Comparison of ENCODE assay signal across 16 cellular contexts in genomic region chr1:212684511-212685090, GRCh38. TPM values are rescaled to one million over a fixed set of nuclear protein-coding genes. Genes with fewer than 3 reads are reported as not detected.
DNase-seq lines count a peak whose midpoint lies in the region; ATAC-seq and TF ChIP-seq lines count a peak whose summit lies in the region.
"Had no signal": no experiment of that assay in that cellular context is flagged by ENCODE, and none has a peak within 500 bp of the region (broad histone marks: within the 10 kb centered on the region; RNA-seq: fewer than 3 reads in every experiment).

No MANE protein-coding gene starts in this region.

- no peaks in the 10 kb centered on the region for H3K9me3 Mint-ChIP-seq in activated T-cell treated with anti-CD3 and anti-CD28 coated beads, Interleukin-2, amount 50 U/mL, for 72 hours
- no peaks in the 10 kb centered on the region for H3K9me3 Mint-ChIP-seq in activated T-cell treated with anti-CD3 and anti-CD28 coated beads, Interleukin-2, amount 50 U/mL, for 24 hours
- no peaks in the 10 kb centered on the region for H3K9me3 Mint-ChIP-seq in activated CD4-positive, alpha-beta memory T cell treated with anti-CD3 and anti-CD28 coated beads, Interleukin-2, amount 10 ng/mL, durations not matched to agents 7 days and 5 days
- no peaks in the 10 kb centered on the region for H3K9me3 Mint-ChIP-seq in endodermal cell
- no peaks in the 10 kb centered on the region for H3K9me3 Mint-ChIP-seq in stimulated activated naive CD8-positive, alpha-beta T cell treated with anti-CD3 and anti-CD28 coated beads, Interleukin-15, amount 100 ng/mL, for 72 hours
- H3K9me3 Mint-ChIP-seq: CD8-positive, alpha-beta memory T cell; GM23338 had no signal

- H3K4me1 Mint-ChIP-seq in activated T-cell treated with anti-CD3 and anti-CD28 coated beads, Interleukin-2, amount 50 U/mL, for 72 hours (ENCODE audit: low read depth): peaks cover 76% of the 10 kb centered on the region
- H3K4me1 Mint-ChIP-seq in activated T-cell treated with anti-CD3 and anti-CD28 coated beads, Interleukin-2, amount 50 U/mL, for 24 hours (ENCODE audit: low read depth): peaks cover 40% of the 10 kb centered on the region
- H3K4me1 Mint-ChIP-seq in activated CD4-positive, alpha-beta memory T cell treated with anti-CD3 and anti-CD28 coated beads, Interleukin-2, amount 10 ng/mL, durations not matched to agents 7 days and 5 days: peaks cover 73% of the 10 kb centered on the region
- H3K4me1 Mint-ChIP-seq in endodermal cell: peaks cover 20% of the 10 kb centered on the region
- H3K4me1 Mint-ChIP-seq in stimulated activated naive CD8-positive, alpha-beta T cell treated with anti-CD3 and anti-CD28 coated beads, Interleukin-15, amount 100 ng/mL, for 72 hours: peaks cover 53% of the 10 kb centered on the region

- no peaks in the 10 kb centered on the region for H3K9me3 ChIP-seq in endodermal cell (ENCODE audit: control insufficient read depth, low read length)

- TF ChIP-seq CTCF in endodermal cell (conservative IDR thresholded peaks at IDR 0.05): no peak

- peak overlapping the region; percentile 84 to 88 for H3K4me3 Mint-ChIP-seq in activated T-cell treated with anti-CD3 and anti-CD28 coated beads, Interleukin-2, amount 50 U/mL, for 72 hours
- H3K4me3 Mint-ChIP-seq in activated T-cell treated with anti-CD3 and anti-CD28 coated beads, Interleukin-2, amount 50 U/mL, for 24 hours: no peak overlapping the region
- no peak overlapping the region for H3K4me3 Mint-ChIP-seq in activated CD4-positive, alpha-beta memory T cell treated with anti-CD3 and anti-CD28 coated beads, Interleukin-2, amount 10 ng/mL, durations not matched to agents 7 days and 5 days
- no peak overlapping the region for H3K4me3 Mint-ChIP-seq in endodermal cell
- peak overlapping the region; percentile 13 to 69 for H3K4me3 Mint-ChIP-seq in stimulated activated naive CD8-positive, alpha-beta T cell treated with anti-CD3 and anti-CD28 coated beads, Interleukin-15, amount 100 ng/mL, for 72 hours
- H3K4me3 Mint-ChIP-seq: GM23338 had no signal

- H3K36me3 Mint-ChIP-seq in activated T-cell treated with anti-CD3 and anti-CD28 coated beads, Interleukin-2, amount 50 U/mL, for 72 hours (ENCODE audit: insufficient read depth in 2 of 2): peaks cover 19 to 28% of the 10 kb centered on the region in 2 donors
- peaks cover 29% of the 10 kb centered on the region for H3K36me3 Mint-ChIP-seq in activated T-cell treated with anti-CD3 and anti-CD28 coated beads, Interleukin-2, amount 50 U/mL, for 24 hours (ENCODE audit: low read depth)
- H3K36me3 Mint-ChIP-seq in activated CD4-positive, alpha-beta memory T cell treated with anti-CD3 and anti-CD28 coated beads, Interleukin-2, amount 10 ng/mL, durations not matched to agents 7 days and 5 days (ENCODE audit: low read depth): peaks cover 39% of the 10 kb centered on the region
- no peaks in the 10 kb centered on the region for H3K36me3 Mint-ChIP-seq in endodermal cell (ENCODE audit: low read depth)
- H3K36me3 Mint-ChIP-seq: CD8-positive, alpha-beta memory T cell had no signal

- no peak overlapping the region for H3K9ac ChIP-seq in endodermal cell (ENCODE audit: extremely low read depth, low read length, poor library complexity, severe bottlenecking)

- H3K27me3 ChIP-seq in endodermal cell (ENCODE audit: control insufficient read depth, insufficient read depth, low read length, poor library complexity, severe bottlenecking): no peaks in the 10 kb centered on the region

- no peaks in the 10 kb centered on the region for H3K27me3 Mint-ChIP-seq in activated T-cell treated with anti-CD3 and anti-CD28 coated beads, Interleukin-2, amount 50 U/mL, for 72 hours (ENCODE audit: low read depth)
- no peaks in the 10 kb centered on the region for H3K27me3 Mint-ChIP-seq in activated T-cell treated with anti-CD3 and anti-CD28 coated beads, Interleukin-2, amount 50 U/mL, for 24 hours
- H3K27me3 Mint-ChIP-seq in activated CD4-positive, alpha-beta memory T cell treated with anti-CD3 and anti-CD28 coated beads, Interleukin-2, amount 10 ng/mL, durations not matched to agents 7 days and 5 days: no peaks in the 10 kb centered on the region
- H3K27me3 Mint-ChIP-seq in endodermal cell (ENCODE audit: insufficient read depth): peaks cover 6% of the 10 kb centered on the region
- H3K27me3 Mint-ChIP-seq in stimulated activated naive CD8-positive, alpha-beta T cell treated with anti-CD3 and anti-CD28 coated beads, Interleukin-15, amount 100 ng/mL, for 72 hours: no peaks in the 10 kb centered on the region

- DNase-seq in activated T-cell treated with anti-CD3 and anti-CD28 coated beads, Interleukin-2, amount 50 U/mL, for 72 hours: peak in 1 of 2 donors; percentile 16
- DNase-seq in activated T-cell treated with anti-CD3 and anti-CD28 coated beads, Interleukin-2, amount 50 U/mL, for 24 hours: no peak
- no peak for DNase-seq in activated CD4-positive, alpha-beta memory T cell treated with anti-CD3 and anti-CD28 coated beads, Interleukin-2, amount 10 ng/mL, durations not matched to agents 7 days and 5 days
- peak; percentile 30 for DNase-seq in endodermal cell
- DNase-seq in stimulated activated naive CD8-positive, alpha-beta T cell treated with anti-CD3 and anti-CD28 coated beads, Interleukin-15, amount 100 ng/mL, for 72 hours: no peak
- no peak for DNase-seq in NCI-H82 (lab: John Stamatoyannopoulos, UW)
- DNase-seq: CD8-positive, alpha-beta memory T cell; NCI-H1436; NCI-H2029; NCI-H2171 treated with DMSO at 0.1 percent for 48 hours; NCI-H446 treated with DMSO at 0.1 percent for 48 hours; RPMI8226; SIG-M5 had no signal

- ATAC-seq in activated T-cell treated with anti-CD3 and anti-CD28 coated beads, Interleukin-2, amount 50 U/mL, for 72 hours (replicated peaks in 1 of 2): no peak
- ATAC-seq in stimulated activated naive CD8-positive, alpha-beta T cell treated with anti-CD3 and anti-CD28 coated beads, Interleukin-15, amount 100 ng/mL, for 72 hours: no peak
- ATAC-seq in GM19397 (IDR thresholded peaks at IDR 0.05; ENCODE audit: unreplicated experiment) (no peak), GM21723 (IDR thresholded peaks at IDR 0.05; ENCODE audit: unreplicated experiment) (no peak)
- ATAC-seq: GM23338 had no signal

- H3K4me1 ChIP-seq in endodermal cell (ENCODE audit: control insufficient read depth, insufficient read depth, low read length): no peaks in the 10 kb centered on the region

- no peak overlapping the region for H3K4me3 ChIP-seq in endodermal cell (ENCODE audit: low read length)
- H3K4me3 ChIP-seq: GM23338 had no signal

- H3K27ac ChIP-seq in endodermal cell (ENCODE audit: low read depth, low read length): no peak overlapping the region

- WGBS in endodermal cell (ENCODE audit: insufficient coverage in 1 of 2, insufficient read length in 1 of 2), 2 experiments: 97 to 98% methylated on average over 7 to 11 of the region's 11 CpGs

- H3K27ac Mint-ChIP-seq in activated T-cell treated with anti-CD3 and anti-CD28 coated beads, Interleukin-2, amount 50 U/mL, for 72 hours: peak overlapping the region; percentile 96
- no peak overlapping the region for H3K27ac Mint-ChIP-seq in activated T-cell treated with anti-CD3 and anti-CD28 coated beads, Interleukin-2, amount 50 U/mL, for 24 hours
- peak overlapping the region; percentile 92 for H3K27ac Mint-ChIP-seq in activated CD4-positive, alpha-beta memory T cell treated with anti-CD3 and anti-CD28 coated beads, Interleukin-2, amount 10 ng/mL, durations not matched to agents 7 days and 5 days
- no peak overlapping the region for H3K27ac Mint-ChIP-seq in endodermal cell
- H3K27ac Mint-ChIP-seq in stimulated activated naive CD8-positive, alpha-beta T cell treated with anti-CD3 and anti-CD28 coated beads, Interleukin-15, amount 100 ng/mL, for 72 hours: peak overlapping the region; percentile 99
- H3K27ac Mint-ChIP-seq: GM23338 had no signal

- CTCF ChIA-PET in activated CD4-positive, alpha-beta memory T cell treated with anti-CD3 and anti-CD28 coated beads, Interleukin-2, amount 10 ng/mL, durations not matched to agents 7 days and 5 days (lab: Charles Lee): interaction anchor here (1.0 to 1.8 kb wide), 4 partner anchors 18 to 65 kb away, joined by 3 to 8 read pairs (median 4); no protein-coding TSS in a partner anchor

- H3K36me3 ChIP-seq in endodermal cell (ENCODE audit: control insufficient read depth, insufficient read depth, low read length): no peaks in the 10 kb centered on the region

- POLR2A ChIA-PET in activated CD4-positive, alpha-beta memory T cell treated with anti-CD3 and anti-CD28 coated beads, Interleukin-2, amount 10 ng/mL, durations not matched to agents 7 days and 5 days (lab: Charles Lee): no interaction called here

RNA-seq across cellular contexts. Expression of gene BATF3, which starts 15.0 kb away (rescaled TPM):
- 100 to 1,000 TPM; 400 to 660 TPM for total RNA-seq in activated T-cell treated with anti-CD3 and anti-CD28 coated beads, Interleukin-2, amount 50 U/mL, for 72 hours
- 10 to 100 TPM; 56.5 to 56.7 TPM for total RNA-seq in activated CD4-positive, alpha-beta memory T cell treated with anti-CD3 and anti-CD28 coated beads, Interleukin-2, amount 10 ng/mL, durations not matched to agents 7 days and 5 days
- 1 to 10 TPM; 1.5 to 4.0 TPM for total RNA-seq in endodermal cell
- polyA plus RNA-seq in endodermal cell (2013, experiment 1 of 2): 1.1 TPM
- 0.70 TPM for polyA plus RNA-seq in endodermal cell (2013, experiment 2 of 2)

Comparison
In these comparisons a context has a peak if more than half of its experiments do, and no peak if none do; other contexts are left out.
1. H3K27ac Mint-ChIP-seq: peak in activated T-cell treated with anti-CD3 and anti-CD28 coated beads, Interleukin-2, amount 50 U/mL, for 72 hours (single experiment), activated CD4-positive, alpha-beta memory T cell treated with anti-CD3 and anti-CD28 coated beads, Interleukin-2, amount 10 ng/mL, durations not matched to agents 7 days and 5 days (single experiment) and stimulated activated naive CD8-positive, alpha-beta T cell treated with anti-CD3 and anti-CD28 coated beads, Interleukin-15, amount 100 ng/mL, for 72 hours (2 of 2); none in activated T-cell treated with anti-CD3 and anti-CD28 coated beads, Interleukin-2, amount 50 U/mL, for 24 hours (single experiment) and endodermal cell (single experiment).
2. H3K4me3 Mint-ChIP-seq: peak in activated T-cell treated with anti-CD3 and anti-CD28 coated beads, Interleukin-2, amount 50 U/mL, for 72 hours (2 of 2) and stimulated activated naive CD8-positive, alpha-beta T cell treated with anti-CD3 and anti-CD28 coated beads, Interleukin-15, amount 100 ng/mL, for 72 hours (2 of 2); none in activated T-cell treated with anti-CD3 and anti-CD28 coated beads, Interleukin-2, amount 50 U/mL, for 24 hours (single experiment), activated CD4-positive, alpha-beta memory T cell treated with anti-CD3 and anti-CD28 coated beads, Interleukin-2, amount 10 ng/mL, durations not matched to agents 7 days and 5 days (single experiment) and endodermal cell (single experiment).
3. RNA of gene BATF3, which starts 15.0 kb away (total RNA-seq): 400 to 660 TPM in activated T-cell treated with anti-CD3 and anti-CD28 coated beads, Interleukin-2, amount 50 U/mL, for 72 hours and 56.5 to 56.7 TPM in activated CD4-positive, alpha-beta memory T cell treated with anti-CD3 and anti-CD28 coated beads, Interleukin-2, amount 10 ng/mL, durations not matched to agents 7 days and 5 days; 1.5 to 4.0 TPM in endodermal cell; every median in the first group is over 10 times any median in the second.